In the genomic region with DNA sequence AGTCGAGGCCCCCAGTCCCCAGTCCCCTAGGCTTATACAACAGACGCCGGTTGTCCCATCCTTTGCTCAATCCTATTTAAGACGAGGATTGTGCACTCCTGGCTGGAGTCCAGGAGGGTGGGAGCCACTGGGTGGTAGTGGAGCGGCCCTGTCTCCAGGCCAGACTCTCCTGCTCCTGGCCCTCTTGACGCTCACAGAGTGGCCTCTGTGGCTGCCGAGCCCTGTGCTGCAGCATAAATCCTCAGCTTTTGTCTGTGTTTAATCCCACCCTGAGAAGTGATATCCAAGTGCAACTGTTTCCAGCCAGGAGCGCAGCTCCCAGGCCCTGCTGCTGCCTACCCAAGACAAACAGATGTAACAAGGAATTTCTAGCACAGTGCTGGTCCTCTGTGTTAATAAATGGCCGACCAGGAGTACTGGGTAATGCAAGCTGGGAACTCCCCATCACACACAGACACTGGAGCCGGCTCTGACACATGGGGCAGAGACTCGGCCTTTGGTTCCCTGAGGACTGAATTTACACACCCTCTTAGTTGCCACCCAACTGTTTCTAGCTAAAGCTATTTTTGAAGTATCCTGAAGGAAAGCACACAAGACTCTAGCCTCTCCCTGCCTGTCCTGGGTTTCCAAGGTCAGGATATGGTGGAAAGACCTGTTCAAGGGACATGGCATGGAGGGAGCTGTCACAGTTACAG, we compare ENCODE assay signal across 15 cellular contexts.
DNase-seq lines count a peak whose midpoint lies in the region; ATAC-seq, FAIRE-seq and TF ChIP-seq lines count a peak whose summit lies in the region.
"Had no signal": no experiment of that assay in that cellular context is flagged by ENCODE, and none has a peak within 500 bp of the region (broad histone marks: within the 10 kb centered on the region; RNA-seq: fewer than 3 reads in every experiment).

No MANE protein-coding gene starts in this region.

- H3K9ac ChIP-seq in HUES64 (ENCODE audit: low read depth, low read length): no peak overlapping the region
- no peak overlapping the region for H3K9ac ChIP-seq in rectal smooth muscle tissue (ENCODE audit: low read length)

- no peaks in the 10 kb centered on the region for H3K9me3 ChIP-seq in HUES64 (ENCODE audit: insufficient read depth, low read depth, low read length)
- no peaks in the 10 kb centered on the region for H3K9me3 ChIP-seq in right cardiac atrium (ENCODE audit: control insufficient read depth, low read length)
- H3K9me3 ChIP-seq in uterus: no peaks in the 10 kb centered on the region
- H3K9me3 ChIP-seq: ascending aorta, SJSA1 had no signal

- ATAC-seq in right cardiac atrium (peak in 1 of 2 donors; percentile 20), HG03565 (IDR thresholded peaks at IDR 0.05; ENCODE audit: unreplicated experiment) (no peak)
- ATAC-seq: activated T-cell treated with anti-CD3 and anti-CD28 coated beads, Interleukin-2, amount 50 U/mL, for 4 hours had no signal

- FAIRE-seq in bronchial epithelial cell (lab: Jason Lieb, UNC): no peak
- FAIRE-seq: endometrium had no signal

- intact Hi-C loops in right cardiac atrium (cut with DNase I) (no loop called here), uterus (cut with DNase I; ENCODE audit: low total_unique reads) (no loop called here)

- no peaks in the 10 kb centered on the region for H3K27me3 ChIP-seq in HUES64 (ENCODE audit: insufficient read depth, low read length)
- no peaks in the 10 kb centered on the region for H3K27me3 ChIP-seq in bronchial epithelial cell (ENCODE audit: control insufficient read depth, insufficient read depth, low read length)
- H3K27me3 ChIP-seq in right cardiac atrium (ENCODE audit: control insufficient read depth, insufficient read depth): no peaks in the 10 kb centered on the region
- H3K27me3 ChIP-seq in rectal smooth muscle tissue (ENCODE audit: control insufficient read depth, insufficient read depth, low read length): no peaks in the 10 kb centered on the region
- no peaks in the 10 kb centered on the region for H3K27me3 ChIP-seq in uterus
- H3K27me3 ChIP-seq: ascending aorta, SJSA1 had no signal

- H3K4me1 ChIP-seq in HUES64 (ENCODE audit: insufficient read depth, low read length): peaks cover 8% of the 10 kb centered on the region
- peaks cover 11% of the 10 kb centered on the region for H3K4me1 ChIP-seq in right cardiac atrium (ENCODE audit: control insufficient read depth, insufficient read depth, low read length)
- peaks cover 6% of the 10 kb centered on the region for H3K4me1 ChIP-seq in rectal smooth muscle tissue (ENCODE audit: control insufficient read depth, insufficient read depth, low read length)
- H3K4me1 ChIP-seq in uterus: no peaks in the 10 kb centered on the region
- H3K4me1 ChIP-seq: ascending aorta, SJSA1 had no signal

- TF ChIP-seq POLR2A in uterus (IDR thresholded peaks at IDR 0.05): no peak

- H3K4me3 ChIP-seq in HUES64 (ENCODE audit: low read length): no peak overlapping the region
- no peak overlapping the region for H3K4me3 ChIP-seq in bronchial epithelial cell (ENCODE audit: low read depth, low read length)
- no peak overlapping the region for H3K4me3 ChIP-seq in right cardiac atrium (ENCODE audit: low read length)
- H3K4me3 ChIP-seq in rectal smooth muscle tissue (ENCODE audit: low read length): no peak overlapping the region
- no peak overlapping the region for H3K4me3 ChIP-seq in uterus
- H3K4me3 ChIP-seq: SJSA1 had no signal

- WGBS in HUES64: 89% methylated on average over 11 of the region's 11 CpGs
- WGBS in right cardiac atrium: 44% methylated on average over 11 of the region's 11 CpGs

- peak overlapping the region; percentile 26; the same call in 1 of the 2 replicates for H3K27ac ChIP-seq in HUES64 (ENCODE audit: low read depth, low read length)
- H3K27ac ChIP-seq in right cardiac atrium (ENCODE audit: low read length): peak overlapping the region; percentile 85
- H3K27ac ChIP-seq in rectal smooth muscle tissue (ENCODE audit: low read depth, low read length): peak overlapping the region; percentile 24
- H3K27ac ChIP-seq in uterus: peak overlapping the region in 1 of 2 donors; percentile 61
- H3K27ac ChIP-seq: SJSA1 had no signal

- DNase-seq in bronchial epithelial cell (ENCODE audit: low read depth): peak; percentile 29
- DNase-seq in right cardiac atrium: no peak
- DNase-seq in GF-D8 (lab: John Stamatoyannopoulos, UW): no peak
- no peak for DNase-seq in globus pallidus (ENCODE audit: low spot score)
- no peak for DNase-seq in uterus
- DNase-seq: activated T-cell treated with anti-CD3 and anti-CD28 coated beads, Interleukin-2, amount 50 U/mL, for 4 hours; CD4-positive, alpha-beta T cell; naive B cell; NCI-H1048 had no signal

- TF ChIP-seq CTCF in bronchial epithelial cell (IDR thresholded peaks at IDR 0.05; ENCODE audit: insufficient read depth, low read length, severe bottlenecking) (no peak), uterus (IDR thresholded peaks at IDR 0.05) (no peak)

- H3K36me3 ChIP-seq in HUES64 (ENCODE audit: insufficient read depth, low read length) (no peaks in the 10 kb centered on the region), bronchial epithelial cell (ENCODE audit: control insufficient read depth, insufficient read depth, low read length) (no peaks in the 10 kb centered on the region), rectal smooth muscle tissue (ENCODE audit: control insufficient read depth, insufficient read depth, low read length) (no peaks in the 10 kb centered on the region), uterus (no peaks in the 10 kb centered on the region)
- H3K36me3 ChIP-seq: ascending aorta, SJSA1 had no signal
